13 cellular contexts compared by ENCODE assay signal in genomic region chr2:36376992-36377738, GRCh38. TPM values are rescaled to one million over a fixed set of nuclear protein-coding genes. Genes with fewer than 3 reads are reported as not detected.
DNase-seq lines count a peak whose midpoint lies in the region; ATAC-seq, FAIRE-seq and TF ChIP-seq lines count a peak whose summit lies in the region.
"Had no signal": no experiment of that assay in that cellular context is flagged by ENCODE, and none has a peak within 500 bp of the region (broad histone marks: within the 10 kb centered on the region; RNA-seq: fewer than 3 reads in every experiment).

No MANE protein-coding gene starts in this region.

- CTCF ChIA-PET in OCI-LY7 (lab: Charles Lee; ENCODE audit: unreplicated experiment): no interaction called here

- intact Hi-C loops in pancreas (cut with DNase I): no loop called here
- intact Hi-C loops in OCI-LY7 (cut with micrococcal nuclease; ENCODE audit: unreplicated experiment): no loop called here

- H3K36me3 ChIP-seq in H7 (replicated peaks; ENCODE audit: control insufficient read depth, insufficient read depth, low read length) (no peaks in the 10 kb centered on the region), pancreas (no peaks in the 10 kb centered on the region), OCI-LY7 (ENCODE audit: insufficient read depth, low read length) (no peaks in the 10 kb centered on the region)

- no peak overlapping the region for H3K27ac ChIP-seq in foreskin keratinocyte
- H3K27ac ChIP-seq in pancreas: peak overlapping the region in 1 of 4 donors; percentile 10
- H3K27ac ChIP-seq in OCI-LY7 (ENCODE audit: low read depth, low read length, poor library complexity, severe bottlenecking): no peak overlapping the region
- H3K27ac ChIP-seq: BLaER1 treated with 17β-estradiol and CSF1 and Interleukin-3, amounts not matched to agents 10 nM and 100 nM; parathyroid adenoma had no signal

- H3K4me3 ChIP-seq in H7 (ENCODE audit: insufficient read depth, low read depth, low read length) (no peak overlapping the region), pancreas (no peak overlapping the region), OCI-LY7 (ENCODE audit: low read depth, low read length, poor library complexity, severe bottlenecking) (no peak overlapping the region)
- H3K4me3 ChIP-seq: BLaER1 treated with 17β-estradiol and CSF1 and Interleukin-3, amounts not matched to agents 10 nM and 100 nM had no signal

- H3K4me2 ChIP-seq in OCI-LY7 (ENCODE audit: low read length): no peak overlapping the region
- H3K4me2 ChIP-seq: BLaER1 treated with 17β-estradiol and CSF1 and Interleukin-3, amounts not matched to agents 10 nM and 100 nM had no signal

- H3K9me2 ChIP-seq in OCI-LY7 (ENCODE audit: insufficient read depth, low read length): no peaks in the 10 kb centered on the region

- BruUV-seq in OCI-LY7 (replicated peaks; lab: Mats Ljungman, UMichigan): no TSS peak

- POLR2A ChIA-PET in OCI-LY7 (lab: Charles Lee): interaction anchor here (1.2 to 1.4 kb wide), 2 partner anchors 12 to 18 kb away, joined by 3 to 5 read pairs; no protein-coding TSS in a partner anchor

- H3K9me3 ChIP-seq in pancreas (no peaks in the 10 kb centered on the region), OCI-LY7 (ENCODE audit: low read length) (no peaks in the 10 kb centered on the region)
- H3K9me3 ChIP-seq: BLaER1 treated with 17β-estradiol and CSF1 and Interleukin-3, amounts not matched to agents 10 nM and 100 nM had no signal

- TF ChIP-seq CTCF in foreskin keratinocyte (conservative IDR thresholded peaks at IDR 0.05) (no peak), pancreas (IDR thresholded peaks at IDR 0.05) (no peak), OCI-LY7 (conservative IDR thresholded peaks at IDR 0.05; ENCODE audit: low read length) (no peak)

- FAIRE-seq in pancreas (lab: Jason Lieb, UNC): no peak

- 0 out of 2 replicates have a peak, but pooled peaks cover 19% of the 10 kb centered on the region for H3K79me2 ChIP-seq in OCI-LY7 (ENCODE audit: insufficient read depth, low read depth, low read length)

- DNase-seq in H7: peak; percentile 34
- DNase-seq in RPMI7951 (ENCODE audit: low read depth): peak; percentile 56
- DNase-seq in foreskin keratinocyte: peak; percentile 76 to 90
- DNase-seq in pancreas: peak in 1 of 6 donors; percentile 27
- DNase-seq in SHP77 (lab: John Stamatoyannopoulos, UW): no peak
- DNase-seq in OCI-LY7 (ENCODE audit: low spot score): no peak
- DNase-seq in activated CD8-positive, alpha-beta memory T cell treated with anti-CD3 and anti-CD28 coated beads, Interleukin-2, amount 50 U/mL, for 48 hours: no peak
- DNase-seq: activated CD4-positive, alpha-beta T cell treated with anti-CD3 and anti-CD28 coated beads, Interleukin-2, amount 50 U/mL, for 4 hours; activated naive CD4-positive, alpha-beta T cell treated with anti-CD3 and anti-CD28 coated beads, Interleukin-2, amount 50 U/mL, for 16 hours; NCI-H2081 treated with DMSO at 0.1 percent for 48 hours had no signal

- no peak overlapping the region for H2AFZ ChIP-seq in OCI-LY7 (ENCODE audit: low read length)
- H2AFZ ChIP-seq: parathyroid adenoma had no signal

- 56 to 66% methylated on average over 5 of the region's 5 CpGs for WGBS in pancreas, 2 donors

- ATAC-seq in foreskin keratinocyte (peak; percentile 95), pancreas (peak in 3 of 4 donors; percentile 47 to 57 (median 53)), GM19035 (IDR thresholded peaks at IDR 0.05; ENCODE audit: unreplicated experiment) (no peak)

- H3K4me1 ChIP-seq in foreskin keratinocyte (peaks cover 54% of the 10 kb centered on the region), pancreas (peaks cover 7 to 31% (median 20%) of the 10 kb centered on the region in 3 donors), OCI-LY7 (ENCODE audit: insufficient read depth, low read length, poor library complexity, severe bottlenecking) (peaks cover 9% of the 10 kb centered on the region)

- H3K27me3 ChIP-seq in H7 (ENCODE audit: control insufficient read depth, insufficient read depth, low read length) (no peaks in the 10 kb centered on the region), foreskin keratinocyte (no peaks in the 10 kb centered on the region), pancreas (no peaks in the 10 kb centered on the region)
- H3K27me3 ChIP-seq: BLaER1 treated with 17β-estradiol and CSF1 and Interleukin-3, amounts not matched to agents 10 nM and 100 nM had no signal

- peaks cover 18% of the 10 kb centered on the region; the same call in 1 of the 2 replicates for H4K20me1 ChIP-seq in OCI-LY7 (ENCODE audit: insufficient read depth, low read length)

RNA-seq across cellular contexts. Expression of gene CRIM1, which starts 21.6 kb away (rescaled TPM):
- 19.0 and 21.4 TPM in 2 replicates for total RNA-seq in H7 (2014; rRNA removed; shearing (Covaris generic))
- total RNA-seq in RPMI7951 (2014; rRNA removed; shearing (Covaris generic)): 35.1 and 44.2 TPM in 2 replicates
- total RNA-seq in foreskin keratinocyte (76.8 and 99.4 TPM in 2 replicates), pancreas (10 to 100 TPM; 15.9 to 29.1 (median 22.5) TPM), OCI-LY7 (2022) (43.6 and 47.4 TPM in 2 replicates)
- polyA plus RNA-seq in foreskin keratinocyte (11.7 and 19.3 TPM in 2 replicates), pancreas (10 to 100 TPM in 1 of 2 donors, 1 to 10 TPM in 1; 5.2 to 14.7 TPM)
- total RNA-seq in OCI-LY7 (2014; rRNA removed; shearing (Covaris generic)): 24.5 and 37.0 TPM in 2 replicates

Comparison
In these comparisons a context has a peak if more than half of its experiments do, and no peak if none do; other contexts are left out.
1. DNase-seq: peak in H7 (single experiment), RPMI7951 (single experiment) and foreskin keratinocyte (2 of 2); none in SHP77 (0 of 2), OCI-LY7 (single experiment) and activated CD8-positive, alpha-beta memory T cell treated with anti-CD3 and anti-CD28 coated beads, Interleukin-2, amount 50 U/mL, for 48 hours (single experiment).